ENCODE assay signal across 22 cellular contexts in genomic region chrX:135977611-135978010, GRCh38. TPM values are rescaled to one million over a fixed set of nuclear protein-coding genes. Genes with fewer than 3 reads are reported as not detected.
A peak's percentile ranks its signal among the peaks of the same experiment; 100 is the strongest.
DNase-seq lines count a peak whose midpoint lies in the region; ATAC-seq and TF ChIP-seq lines count a peak whose summit lies in the region.
"Had no signal": no experiment of that assay in that cellular context is flagged by ENCODE, and none has a peak within 500 bp of the region (broad histone marks: within the 10 kb centered on the region; RNA-seq: fewer than 3 reads in every experiment).

No MANE protein-coding gene starts in this region.

- H3K36me3 ChIP-seq in MG63: no peaks in the 10 kb centered on the region
- H3K36me3 ChIP-seq in Karpas-422 (ENCODE audit: insufficient read depth, low read length): no peaks in the 10 kb centered on the region
- no peaks in the 10 kb centered on the region for H3K36me3 ChIP-seq in WERI-Rb-1
- H3K36me3 ChIP-seq: breast epithelium, prostate gland had no signal

- no peak overlapping the region for H3K9ac ChIP-seq in Karpas-422 (ENCODE audit: low read length)

- H3K9me2 ChIP-seq in Karpas-422 (replicated peaks; ENCODE audit: insufficient read depth, low read length): no peaks in the 10 kb centered on the region

- no peak overlapping the region for H2AFZ ChIP-seq in Karpas-422 (ENCODE audit: low read length)
- H2AFZ ChIP-seq: GM23338 had no signal

- no peak for ATAC-seq in activated CD8-positive, alpha-beta memory T cell treated with anti-CD3 and anti-CD28 coated beads, Interleukin-2, amount 10 ng/mL, durations not matched to agents 7 days and 5 days
- no peak for ATAC-seq in GM18873 (IDR thresholded peaks at IDR 0.05; ENCODE audit: low FRiP score, unreplicated experiment)
- ATAC-seq: GM23338; HepG2; natural killer cell treated with Interleukin-12 subunit alpha and Interleukin-12 subunit beta and Interleukin-15 and Interleukin-18, amount 100 ng/mL, for 72 hours; SK-N-SH treated with all-trans-retinoic acid at 6 μM for 48 hours had no signal

- H3K27me3 Mint-ChIP-seq in activated CD8-positive, alpha-beta memory T cell treated with anti-CD3 and anti-CD28 coated beads, Interleukin-2, amount 10 ng/mL, durations not matched to agents 7 days and 5 days: no peaks in the 10 kb centered on the region

- H3K9me3 Mint-ChIP-seq in activated CD8-positive, alpha-beta memory T cell treated with anti-CD3 and anti-CD28 coated beads, Interleukin-2, amount 10 ng/mL, durations not matched to agents 7 days and 5 days (ENCODE audit: low read depth): no peaks in the 10 kb centered on the region
- H3K9me3 Mint-ChIP-seq: GM23338; immature natural killer cell; natural killer cell treated with Interleukin-12 subunit alpha and Interleukin-12 subunit beta and Interleukin-15 and Interleukin-18, amount 100 ng/mL, for 72 hours had no signal

- peaks cover 10% of the 10 kb centered on the region for H3K79me2 ChIP-seq in Karpas-422 (ENCODE audit: low read length)

- no peaks in the 10 kb centered on the region for H3K36me3 Mint-ChIP-seq in activated CD8-positive, alpha-beta memory T cell treated with anti-CD3 and anti-CD28 coated beads, Interleukin-2, amount 10 ng/mL, durations not matched to agents 7 days and 5 days
- H3K36me3 Mint-ChIP-seq: immature natural killer cell; natural killer cell treated with Interleukin-12 subunit alpha and Interleukin-12 subunit beta and Interleukin-15 and Interleukin-18, amount 100 ng/mL, for 72 hours had no signal

- no peak for TF ChIP-seq CTCF in choroid plexus epithelial cell (conservative IDR thresholded peaks at IDR 0.05; ENCODE audit: low read depth, low read length)
- TF ChIP-seq CTCF in WERI-Rb-1 (IDR thresholded peaks at IDR 0.05; ENCODE audit: low read depth, low read length): no peak

- no peak for DNase-seq in activated CD8-positive, alpha-beta memory T cell treated with anti-CD3 and anti-CD28 coated beads, Interleukin-2, amount 10 ng/mL, durations not matched to agents 7 days and 5 days
- no peak for DNase-seq in activated CD8-positive, alpha-beta memory T cell treated with anti-CD3 and anti-CD28 coated beads, Interleukin-2, amount 50 U/mL, for 48 hours
- DNase-seq in MG63 (no peak), choroid plexus epithelial cell (ENCODE audit: low read depth) (peak; percentile 78), Karpas-422 (no peak), WERI-Rb-1 (no peak)
- no peak for DNase-seq in activated CD4-positive, alpha-beta T cell treated with anti-CD3 and anti-CD28 coated beads for 4 hours
- DNase-seq: ACHN; activated CD8-positive, alpha-beta memory T cell treated with anti-CD3 and anti-CD28 coated beads for 24 hours; activated naive CD4-positive, alpha-beta T cell; effector CD8-positive, alpha-beta T cell; immature natural killer cell; NCI-H1092; NCI-H345; stimulated activated CD4-positive, alpha-beta T cell treated with anti-CD3 and anti-CD28 coated beads, Interleukin-12 subunit alpha, Interleukin-12 subunit beta, amount 100 ng/mL, for 4 hours had no signal

- H4K20me1 ChIP-seq in Karpas-422 (ENCODE audit: insufficient read depth, low read depth, low read length): no peaks in the 10 kb centered on the region

- no peak overlapping the region for H3K4me2 ChIP-seq in Karpas-422 (ENCODE audit: low read depth, low read length, poor library complexity, severe bottlenecking)
- H3K4me2 ChIP-seq: GM23338 had no signal

- H3K27me3 ChIP-seq in MG63 (no peaks in the 10 kb centered on the region), Karpas-422 (ENCODE audit: low read length) (no peaks in the 10 kb centered on the region; the same call in 1 of the 2 replicates), WERI-Rb-1 (ENCODE audit: insufficient read depth, low read depth, severe bottlenecking) (peaks cover 3% of the 10 kb centered on the region)

- no peaks in the 10 kb centered on the region for H3K9me3 ChIP-seq in MG63
- H3K9me3 ChIP-seq in Karpas-422 (ENCODE audit: low read length): no peaks in the 10 kb centered on the region
- no peaks in the 10 kb centered on the region for H3K9me3 ChIP-seq in WERI-Rb-1 (ENCODE audit: severe bottlenecking)
- H3K9me3 ChIP-seq: breast epithelium, prostate gland had no signal

- no peak overlapping the region for H3K27ac ChIP-seq in Karpas-422 (ENCODE audit: low read length)
- no peak overlapping the region for H3K27ac ChIP-seq in WERI-Rb-1
- H3K27ac ChIP-seq: breast epithelium, prostate gland had no signal

- CTCF ChIA-PET in activated CD8-positive, alpha-beta memory T cell treated with anti-CD3 and anti-CD28 coated beads, Interleukin-2, amount 10 ng/mL, durations not matched to agents 7 days and 5 days (lab: Charles Lee): interaction anchor here (0.7 kb wide), 1 partner anchor 224 kb away, joined by 3 read pairs; no protein-coding TSS in a partner anchor

- H3K27ac Mint-ChIP-seq in activated CD8-positive, alpha-beta memory T cell treated with anti-CD3 and anti-CD28 coated beads, Interleukin-2, amount 10 ng/mL, durations not matched to agents 7 days and 5 days: peak overlapping the region; percentile 79
- H3K27ac Mint-ChIP-seq: GM23338; immature natural killer cell; natural killer cell treated with Interleukin-12 subunit alpha and Interleukin-12 subunit beta and Interleukin-15 and Interleukin-18, amount 100 ng/mL, for 72 hours had no signal

- peaks cover 10% of the 10 kb centered on the region for H3K4me1 ChIP-seq in Karpas-422 (ENCODE audit: low read length)
- H3K4me1 ChIP-seq: breast epithelium, prostate gland had no signal

- H3K4me3 Mint-ChIP-seq in activated CD8-positive, alpha-beta memory T cell treated with anti-CD3 and anti-CD28 coated beads, Interleukin-2, amount 10 ng/mL, durations not matched to agents 7 days and 5 days: peak overlapping the region; percentile 18
- H3K4me3 Mint-ChIP-seq: GM23338; immature natural killer cell; natural killer cell treated with Interleukin-12 subunit alpha and Interleukin-12 subunit beta and Interleukin-15 and Interleukin-18, amount 100 ng/mL, for 72 hours had no signal

- H3K4me1 Mint-ChIP-seq in activated CD8-positive, alpha-beta memory T cell treated with anti-CD3 and anti-CD28 coated beads, Interleukin-2, amount 10 ng/mL, durations not matched to agents 7 days and 5 days: peaks cover 36% of the 10 kb centered on the region

- H3K4me3 ChIP-seq in MG63 (peak overlapping the region; percentile 22), choroid plexus epithelial cell (ENCODE audit: low read depth, low read length) (no peak overlapping the region), Karpas-422 (ENCODE audit: low read length) (no peak overlapping the region), WERI-Rb-1 (ENCODE audit: low read depth, low read length) (no peak overlapping the region)
- H3K4me3 ChIP-seq: breast epithelium, GM23338, prostate gland had no signal

RNA-seq across cellular contexts. Expression of gene MMGT1, which starts 3.8 kb away (rescaled TPM):
- total RNA-seq in activated CD8-positive, alpha-beta memory T cell treated with anti-CD3 and anti-CD28 coated beads, Interleukin-2, amount 10 ng/mL, durations not matched to agents 7 days and 5 days: 10 to 100 TPM; 11.6 to 17.4 TPM
- total RNA-seq in MG63 (2014; rRNA removed; shearing (Covaris generic); ENCODE audit: low replicate concordance): 19.6 and 26.1 TPM in 2 replicates
- total RNA-seq in Karpas-422 (2014; rRNA removed; shearing (Covaris generic); ENCODE audit: low replicate concordance): 9.1 and 25.6 TPM in 2 replicates

RNA-seq across cellular contexts. Expression of gene SLC9A6, which starts 7.6 kb away (rescaled TPM):
- total RNA-seq in activated CD8-positive, alpha-beta memory T cell treated with anti-CD3 and anti-CD28 coated beads, Interleukin-2, amount 10 ng/mL, durations not matched to agents 7 days and 5 days: 10 to 100 TPM; 14.5 to 15.7 TPM
- total RNA-seq in MG63 (2014; rRNA removed; shearing (Covaris generic); ENCODE audit: low replicate concordance): 10.0 and 14.8 TPM in 2 replicates
- 10.0 and 18.3 TPM in 2 replicates for total RNA-seq in Karpas-422 (2014; rRNA removed; shearing (Covaris generic); ENCODE audit: low replicate concordance)
